Comparison of ENCODE assay signal across 31 cellular contexts in the genomic region with DNA sequence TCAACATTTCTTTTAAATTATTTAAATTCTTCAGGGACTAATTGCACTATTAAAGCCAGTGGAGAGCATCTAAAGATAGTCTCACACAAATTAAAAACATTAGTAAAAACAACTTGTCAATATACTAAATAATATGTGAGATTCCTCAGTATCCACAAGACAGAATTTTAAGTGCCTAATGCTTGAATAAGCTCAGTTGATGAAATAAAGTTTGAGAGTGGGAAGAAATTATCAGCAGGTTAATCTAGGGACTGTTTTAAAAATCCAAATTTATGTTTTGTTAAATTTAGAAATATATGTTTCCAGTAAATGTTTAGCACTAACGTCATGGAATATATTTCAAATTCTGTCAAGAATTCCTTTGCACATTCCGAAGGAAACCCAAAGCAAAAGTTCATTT.
"Had no signal": no experiment of that assay in that cellular context is flagged by ENCODE, and none has a peak within 500 bp of the region (broad histone marks: within the 10 kb centered on the region; RNA-seq: fewer than 3 reads in every experiment).

No MANE protein-coding gene starts in this region.

- H3K36me3 ChIP-seq: ascending aorta, breast epithelium, cardiac muscle cell, esophagus squamous epithelium, gastroesophageal sphincter, heart right ventricle had no signal

- H3K9me3 ChIP-seq: ascending aorta, breast epithelium, esophagus squamous epithelium, gastroesophageal sphincter, heart right ventricle had no signal

- H3K4me1 Mint-ChIP-seq: activated CD4-positive, alpha-beta T cell treated with anti-CD3 and anti-CD28 coated beads for 36 hours; activated CD4-positive, alpha-beta T cell treated with anti-CD3 and anti-CD28 coated beads, Interleukin-2, amount 10 ng/mL, durations not matched to agents 24 days and 14 days; activated CD8-positive, alpha-beta memory T cell treated with anti-CD3 and anti-CD28 coated beads, Interleukin-2, amount 10 ng/mL, durations not matched to agents 7 days and 5 days; activated naive CD4-positive, alpha-beta T cell treated with anti-CD3 and anti-CD28 coated beads, Interleukin-2, amount 10 ng/mL, durations not matched to agents 7 days and 5 days; brain had no signal

- H3K4me3 Mint-ChIP-seq: activated CD4-positive, alpha-beta memory T cell treated with anti-CD3 and anti-CD28 coated beads for 36 hours; activated CD4-positive, alpha-beta T cell treated with anti-CD3 and anti-CD28 coated beads for 36 hours; activated CD4-positive, alpha-beta T cell treated with anti-CD3 and anti-CD28 coated beads, Interleukin-2, amount 10 ng/mL, durations not matched to agents 24 days and 14 days; activated CD8-positive, alpha-beta memory T cell treated with anti-CD3 and anti-CD28 coated beads, Interleukin-2, amount 10 ng/mL, durations not matched to agents 7 days and 5 days; activated CD8-positive, alpha-beta T cell treated with anti-CD3 and anti-CD28 coated beads, Interleukin-2, amount 10 ng/mL, durations not matched to agents 7 days and 5 days; activated naive CD4-positive, alpha-beta T cell treated with anti-CD3 and anti-CD28 coated beads, Interleukin-2, amount 10 ng/mL, durations not matched to agents 7 days and 5 days; activated naive CD8-positive, alpha-beta T cell treated with anti-CD3 and anti-CD28 coated beads, Interleukin-2, amount 10 ng/mL, durations not matched to agents 7 days and 5 days; activated T-cell treated with anti-CD3 and anti-CD28 coated beads, Interleukin-2, amount 50 U/mL, for 72 hours; brain; dendritic cell treated with granulocyte-macrophage colony-stimulating factor and Interleukin-4, amounts not matched to agents 40 ng/mL and 50 ng/mL, for 4 days; effector memory CD8-positive, alpha-beta T cell had no signal

- H3K9me3 Mint-ChIP-seq: activated CD4-positive, alpha-beta memory T cell treated with anti-CD3 and anti-CD28 coated beads for 36 hours; activated CD4-positive, alpha-beta T cell treated with anti-CD3 and anti-CD28 coated beads, Interleukin-2, amount 10 ng/mL, durations not matched to agents 24 days and 14 days; activated naive CD4-positive, alpha-beta T cell treated with anti-CD3 and anti-CD28 coated beads, Interleukin-2, amount 10 ng/mL, durations not matched to agents 7 days and 5 days; activated naive CD4-positive, alpha-beta T cell treated with anti-CD3 and anti-CD28 coated beads, Interleukin-2, amount 50 U/mL, for 72 hours; activated naive CD8-positive, alpha-beta T cell treated with anti-CD3 and anti-CD28 coated beads, Interleukin-2, amount 10 ng/mL, durations not matched to agents 7 days and 5 days; brain; dendritic cell treated with granulocyte-macrophage colony-stimulating factor and Interleukin-4, amounts not matched to agents 40 ng/mL and 50 ng/mL, for 4 days; effector memory CD8-positive, alpha-beta T cell had no signal

- H3K36me3 Mint-ChIP-seq: activated CD4-positive, alpha-beta memory T cell treated with anti-CD3 and anti-CD28 coated beads for 36 hours; activated CD8-positive, alpha-beta memory T cell treated with anti-CD3 and anti-CD28 coated beads, Interleukin-2, amount 10 ng/mL, durations not matched to agents 7 days and 5 days; activated naive CD4-positive, alpha-beta T cell treated with anti-CD3 and anti-CD28 coated beads, Interleukin-2, amount 10 ng/mL, durations not matched to agents 7 days and 5 days; activated naive CD4-positive, alpha-beta T cell treated with anti-CD3 and anti-CD28 coated beads, Interleukin-2, amount 50 U/mL, for 72 hours; activated naive CD8-positive, alpha-beta T cell treated with anti-CD3 and anti-CD28 coated beads, Interleukin-2, amount 10 ng/mL, durations not matched to agents 7 days and 5 days; brain had no signal

- H3K27ac ChIP-seq: ascending aorta, breast epithelium, cardiac muscle cell, coronary artery, dorsolateral prefrontal cortex, esophagus squamous epithelium, gastroesophageal sphincter, heart right ventricle had no signal

- H3K27ac Mint-ChIP-seq: activated CD4-positive, alpha-beta memory T cell treated with anti-CD3 and anti-CD28 coated beads for 36 hours; activated CD4-positive, alpha-beta T cell treated with anti-CD3 and anti-CD28 coated beads for 36 hours; activated CD4-positive, alpha-beta T cell treated with anti-CD3 and anti-CD28 coated beads, Interleukin-2, amount 10 ng/mL, durations not matched to agents 24 days and 14 days; activated CD8-positive, alpha-beta memory T cell treated with anti-CD3 and anti-CD28 coated beads, Interleukin-2, amount 10 ng/mL, durations not matched to agents 7 days and 5 days; activated CD8-positive, alpha-beta T cell treated with anti-CD3 and anti-CD28 coated beads, Interleukin-2, amount 10 ng/mL, durations not matched to agents 7 days and 5 days; activated naive CD4-positive, alpha-beta T cell treated with anti-CD3 and anti-CD28 coated beads, Interleukin-2, amount 10 ng/mL, durations not matched to agents 7 days and 5 days; activated naive CD4-positive, alpha-beta T cell treated with anti-CD3 and anti-CD28 coated beads, Interleukin-2, amount 50 U/mL, for 72 hours; activated naive CD8-positive, alpha-beta T cell treated with anti-CD3 and anti-CD28 coated beads, Interleukin-2, amount 10 ng/mL, durations not matched to agents 7 days and 5 days; activated T-cell treated with anti-CD3 and anti-CD28 coated beads, Interleukin-2, amount 50 U/mL, for 72 hours; brain; dendritic cell treated with granulocyte-macrophage colony-stimulating factor and Interleukin-4, amounts not matched to agents 40 ng/mL and 50 ng/mL, for 4 days; effector memory CD8-positive, alpha-beta T cell had no signal

- DNase-seq: activated CD4-positive, alpha-beta memory T cell treated with anti-CD3 and anti-CD28 coated beads for 36 hours; activated CD4-positive, alpha-beta T cell treated with anti-CD3 and anti-CD28 coated beads for 36 hours; activated CD4-positive, alpha-beta T cell treated with anti-CD3 and anti-CD28 coated beads, Interleukin-2, amount 10 ng/mL, durations not matched to agents 24 days and 14 days; activated CD4-positive, CD25-positive, alpha-beta regulatory T cell; activated CD4-positive, CD25-positive, alpha-beta regulatory T cell treated with anti-CD3 and anti-CD28 coated beads, Interleukin-2, amount 50 U/mL, for 72 hours; activated CD8-positive, alpha-beta memory T cell treated with anti-CD3 and anti-CD28 coated beads, Interleukin-2, amount 10 ng/mL, durations not matched to agents 7 days and 5 days; activated CD8-positive, alpha-beta memory T cell treated with anti-CD3 and anti-CD28 coated beads, Interleukin-2, amount 50 U/mL, for 4 hours; activated CD8-positive, alpha-beta T cell treated with anti-CD3 and anti-CD28 coated beads, Interleukin-2, amount 10 ng/mL, durations not matched to agents 7 days and 5 days; activated gamma-delta T cell; activated naive CD4-positive, alpha-beta T cell; activated naive CD4-positive, alpha-beta T cell treated with anti-CD3 and anti-CD28 coated beads, Interleukin-2, amount 10 ng/mL, durations not matched to agents 7 days and 5 days; activated naive CD8-positive, alpha-beta T cell treated with anti-CD3 and anti-CD28 coated beads, Interleukin-2, amount 10 ng/mL, durations not matched to agents 7 days and 5 days; activated T-cell treated with anti-CD3 and anti-CD28 coated beads, Interleukin-2, amount 50 U/mL, for 1 hour; activated T-cell treated with anti-CD3 and anti-CD28 coated beads, Interleukin-2, amount 50 U/mL, for 72 hours; central memory CD4-positive, alpha-beta T cell; cerebellar nuclear complex; dorsolateral prefrontal cortex; effector memory CD8-positive, alpha-beta T cell; erythroblast; esophagus squamous epithelium; foreskin melanocyte; heart right ventricle; T-helper 2 cell had no signal

- H3K4me3 ChIP-seq: ascending aorta, breast epithelium, cardiac muscle cell, coronary artery, dorsolateral prefrontal cortex, esophagus squamous epithelium, gastroesophageal sphincter, heart right ventricle had no signal

- H3K27me3 Mint-ChIP-seq: activated CD4-positive, alpha-beta memory T cell treated with anti-CD3 and anti-CD28 coated beads for 36 hours; activated CD4-positive, alpha-beta T cell treated with anti-CD3 and anti-CD28 coated beads for 36 hours; activated naive CD4-positive, alpha-beta T cell treated with anti-CD3 and anti-CD28 coated beads, Interleukin-2, amount 10 ng/mL, durations not matched to agents 7 days and 5 days; brain; dendritic cell treated with granulocyte-macrophage colony-stimulating factor and Interleukin-4, amounts not matched to agents 40 ng/mL and 50 ng/mL, for 4 days; effector memory CD8-positive, alpha-beta T cell had no signal

- ATAC-seq: activated CD4-positive, alpha-beta T cell treated with anti-CD3 and anti-CD28 coated beads for 36 hours; activated CD8-positive, alpha-beta memory T cell treated with anti-CD3 and anti-CD28 coated beads, Interleukin-2, amount 10 ng/mL, durations not matched to agents 7 days and 5 days; activated CD8-positive, alpha-beta T cell treated with anti-CD3 and anti-CD28 coated beads, Interleukin-2, amount 10 ng/mL, durations not matched to agents 7 days and 5 days; activated naive CD4-positive, alpha-beta T cell treated with anti-CD3 and anti-CD28 coated beads, Interleukin-2, amount 50 U/mL, for 72 hours; activated T-cell treated with anti-CD3 and anti-CD28 coated beads, Interleukin-2, amount 50 U/mL, for 72 hours; effector memory CD8-positive, alpha-beta T cell; gastroesophageal sphincter; heart right ventricle had no signal
